In the genomic region with DNA sequence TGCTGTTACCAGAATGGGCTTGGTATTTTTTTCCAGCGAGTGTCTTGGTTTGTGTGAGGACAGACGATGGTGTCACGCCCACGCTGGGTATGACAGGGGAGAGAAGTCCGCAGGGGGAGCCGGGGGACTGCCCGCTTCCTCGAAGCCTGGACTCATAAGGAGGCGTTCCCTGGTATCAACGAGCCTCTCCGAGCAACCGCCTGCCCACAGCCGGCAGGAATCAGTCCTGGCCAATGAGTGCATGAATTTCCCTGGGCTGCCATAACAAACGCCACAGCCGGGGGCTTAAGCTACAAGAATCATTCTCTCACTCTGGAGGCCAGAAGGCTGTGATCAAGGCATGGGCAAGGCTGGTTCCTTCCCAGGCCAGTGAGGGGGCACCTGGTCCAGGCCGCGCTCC, we compare ENCODE assay signal across 25 cellular contexts. TPM values are rescaled to one million over a fixed set of nuclear protein-coding genes. Genes with fewer than 3 reads are reported as not detected.
DNase-seq lines count a peak whose midpoint lies in the region; ATAC-seq and TF ChIP-seq lines count a peak whose summit lies in the region.
"Had no signal": no experiment of that assay in that cellular context is flagged by ENCODE, and none has a peak within 500 bp of the region (broad histone marks: within the 10 kb centered on the region; RNA-seq: fewer than 3 reads in every experiment).

No MANE protein-coding gene starts in this region.

- H3K79me1 ChIP-seq in IMR-90 (ENCODE audit: low read depth in 1 of 2, low read length in 2 of 2) (no peaks in the 10 kb centered on the region), neuronal stem cell (ENCODE audit: low read depth, low read length) (no peaks in the 10 kb centered on the region)

- H3K4me3 ChIP-seq in IMR-90 (ENCODE audit: insufficient read depth, low read depth, low read length) = no peak overlapping the region
- peak overlapping the region; percentile 45; the same call in 1 of the 2 replicates for H3K4me3 ChIP-seq in iPS-20b (ENCODE audit: low read length)
- no peak overlapping the region for H3K4me3 ChIP-seq in neuronal stem cell (ENCODE audit: low read length in 2 of 2)
- H3K4me3 ChIP-seq in gastroesophageal sphincter = no peak overlapping the region
- H3K4me3 ChIP-seq: SK-N-MC had no signal

- peak; percentile 63 for DNase-seq in ELF-1 (ENCODE audit: low read depth, low spot score)
- DNase-seq in IMR-90 = no peak
- DNase-seq in neuronal stem cell (ENCODE audit: low spot score) = no peak
- no peak for DNase-seq in NCI-H524 treated with DMSO at 0.1 percent for 48 hours (lab: John Stamatoyannopoulos, UW)
- DNase-seq: 8988T; AML-193; C1 segment of cervical spinal cord; CD8-positive, alpha-beta T cell; DND-41; KBM-7; NCI-H1092; NCI-H1436; NCI-H187 treated with DMSO at 0.1 percent for 48 hours; NCI-H2107; NCI-H510A treated with DMSO at 0.1 percent for 48 hours; NCI-H774; NK-92 treated with Interleukin-12 subunit alpha and Interleukin-12 subunit beta, amount 100 ng/mL, for 24 hours; SHP77 treated with DMSO at 0.1 percent for 48 hours; SW 1271 had no signal

- ATAC-seq in IMR-90 (ENCODE audit: low read depth) (no peak), gastroesophageal sphincter (no peak), GM18498 (IDR thresholded peaks at IDR 0.05; ENCODE audit: unreplicated experiment) (no peak)
- ATAC-seq: CD8-positive, alpha-beta T cell; HCT116 had no signal

- H2BK15ac ChIP-seq in IMR-90 (ENCODE audit: low read depth, low read length) = no peak overlapping the region
- H2BK15ac ChIP-seq in neuronal stem cell (ENCODE audit: low read length) = no peak overlapping the region

- no peak overlapping the region for H3K23ac ChIP-seq in IMR-90 (ENCODE audit: low read depth, low read length)
- no peak overlapping the region for H3K23ac ChIP-seq in neuronal stem cell (ENCODE audit: low read depth, low read length, poor library complexity)

- H3K9me3 ChIP-seq in IMR-90 (ENCODE audit: control insufficient read depth, insufficient read depth, low read length) (no peaks in the 10 kb centered on the region), iPS-20b (ENCODE audit: insufficient read depth, low read depth, low read length) (no peaks in the 10 kb centered on the region), neuronal stem cell (replicated peaks in 1 of 2; ENCODE audit: control insufficient read depth in 2 of 2, insufficient read depth in 1 of 2, low read depth in 1 of 2, low read length in 2 of 2) (no peaks in the 10 kb centered on the region), gastroesophageal sphincter (no peaks in the 10 kb centered on the region)

- H4K5ac ChIP-seq in IMR-90 (ENCODE audit: low read depth, low read length) = no peak overlapping the region

- H4K20me1 ChIP-seq in IMR-90 (ENCODE audit: insufficient read depth, low read length) = no peaks in the 10 kb centered on the region

- H3K27me3 ChIP-seq in IMR-90 (ENCODE audit: control insufficient read depth, insufficient read depth, low read length) = peaks cover 12% of the 10 kb centered on the region; the same call in 1 of the 2 replicates
- H3K27me3 ChIP-seq in iPS-20b (ENCODE audit: insufficient read depth, low read length) = no peaks in the 10 kb centered on the region
- H3K27me3 ChIP-seq in neuronal stem cell (ENCODE audit: control insufficient read depth in 3 of 3, insufficient read depth in 3 of 3, low read depth in 1 of 3, low read length in 3 of 3) = no peaks in the 10 kb centered on the region
- no peaks in the 10 kb centered on the region for H3K27me3 ChIP-seq in gastroesophageal sphincter

- in situ Hi-C loops in IMR-90 (cut with MboI; ENCODE audit: low sequenced_read_pairs) = loop anchor here (10.0 kb wide), 1 partner anchor 151 kb away; no protein-coding TSS in a partner anchor

- dilution Hi-C loops in IMR-90 (cut with HindIII; ENCODE audit: low sequenced_read_pairs, unreplicated experiment) = no loop called here

- intact Hi-C loops in IMR-90 (cut with micrococcal nuclease) = no loop called here

- H3K9ac ChIP-seq in IMR-90 (ENCODE audit: low read depth, low read length) (no peak overlapping the region), iPS-20b (ENCODE audit: low read depth, low read length) (peak overlapping the region; percentile 47; the same call in 1 of the 2 replicates), neuronal stem cell (ENCODE audit: low read depth, low read length, poor library complexity) (no peak overlapping the region)

- no peak overlapping the region for H2BK5ac ChIP-seq in IMR-90 (ENCODE audit: low read depth, low read length, poor library complexity, severe bottlenecking)
- H2BK5ac ChIP-seq in neuronal stem cell (ENCODE audit: low read length) = no peak overlapping the region

- peaks cover 5% of the 10 kb centered on the region for H3K4me1 ChIP-seq in IMR-90 (ENCODE audit: control insufficient read depth, insufficient read depth, low read length)
- H3K4me1 ChIP-seq in iPS-20b (ENCODE audit: insufficient read depth, low read length) = peaks cover 15% of the 10 kb centered on the region; the same call in 1 of the 2 replicates
- H3K4me1 ChIP-seq in neuronal stem cell (ENCODE audit: control insufficient read depth in 2 of 2, insufficient read depth in 1 of 2, low read depth in 1 of 2, low read length in 2 of 2) = peaks cover 0 to 2% of the 10 kb centered on the region in 2 donors
- H3K4me1 ChIP-seq in gastroesophageal sphincter = peaks cover 0 to 20% (median 5%) of the 10 kb centered on the region in 3 donors

- no peak overlapping the region for H4K91ac ChIP-seq in IMR-90 (ENCODE audit: insufficient read depth, low read depth, low read length)
- no peak overlapping the region for H4K91ac ChIP-seq in neuronal stem cell (ENCODE audit: low read depth, low read length, poor library complexity)

- TF ChIP-seq POLR2A in IMR-90 (IDR thresholded peaks at IDR 0.05; ENCODE audit: low read depth, low read length) (no peak), gastroesophageal sphincter (IDR thresholded peaks at IDR 0.05) (no peak)

- BruUV-seq in IMR-90 (replicated peaks; lab: Mats Ljungman, UMichigan) = no TSS peak

- 61% methylated on average over 8 of the region's 17 CpGs; no CpG with 5 or more reads in 1 of the 2 experiments for WGBS in IMR-90 (ENCODE audit: extremely low coverage in 2 of 2, insufficient read length in 1 of 2), 2 experiments
- WGBS in neuronal stem cell (ENCODE audit: extremely low coverage in 2 of 2, insufficient read length in 2 of 2, insufficient replicate concordance in 1 of 2), 2 donors = no CpG with 5 or more reads among the region's 17 CpGs
- 73 to 90% methylated on average over 2 to 7 of the region's 17 CpGs for WGBS in gastroesophageal sphincter (ENCODE audit: low coverage in 1 of 2), 2 donors

- H3K36me3 ChIP-seq in IMR-90 (ENCODE audit: control insufficient read depth, insufficient read depth, low read length) (no peaks in the 10 kb centered on the region), iPS-20b (ENCODE audit: insufficient read depth, low read depth, low read length) (no peaks in the 10 kb centered on the region), neuronal stem cell (replicated peaks in 1 of 2; ENCODE audit: control insufficient read depth in 2 of 2, insufficient read depth in 2 of 2, low read length in 2 of 2) (no peaks in the 10 kb centered on the region), gastroesophageal sphincter (no peaks in the 10 kb centered on the region)

- TF ChIP-seq RAD21 in IMR-90 (IDR thresholded peaks at IDR 0.05; ENCODE audit: low read length) = no peak

- TF ChIP-seq EP300 in gastroesophageal sphincter (IDR thresholded peaks at IDR 0.05) = no peak

- H3K27ac ChIP-seq in IMR-90 (ENCODE audit: insufficient read depth, low read length) = no peak overlapping the region
- no peak overlapping the region for H3K27ac ChIP-seq in iPS-20b (ENCODE audit: low read length)
- H3K27ac ChIP-seq in neuronal stem cell (replicated peaks; ENCODE audit: low read length) = no peak overlapping the region
- H3K27ac ChIP-seq in gastroesophageal sphincter = no peak overlapping the region
- H3K27ac ChIP-seq: RWPE1, SK-N-MC had no signal

- H3K56ac ChIP-seq in IMR-90 (ENCODE audit: extremely low read depth, insufficient read depth, low read length) = no peak overlapping the region

- H3K18ac ChIP-seq in IMR-90 (ENCODE audit: low read depth, low read length) = no peak overlapping the region
- peak overlapping the region; percentile 44 for H3K18ac ChIP-seq in neuronal stem cell (ENCODE audit: low read length)

- H2BK12ac ChIP-seq in neuronal stem cell (ENCODE audit: low read length) = no peak overlapping the region

- no peak overlapping the region for H2BK120ac ChIP-seq in IMR-90 (ENCODE audit: low read depth, low read length)
- H2BK120ac ChIP-seq in neuronal stem cell (ENCODE audit: low read depth, low read length) = no peak overlapping the region

- H3K4me2 ChIP-seq in IMR-90 (ENCODE audit: low read depth, low read length) (no peak overlapping the region), neuronal stem cell (ENCODE audit: insufficient read depth, low read length, poor library complexity, severe bottlenecking) (no peak overlapping the region)

- CTCF ChIA-PET in IMR-90 (lab: Yijun Ruan, JAX) = interaction anchor here (0.6 kb wide), 1 partner anchor 13 kb away, joined by 4 read pairs; no protein-coding TSS in a partner anchor

- H3K4ac ChIP-seq in IMR-90 (ENCODE audit: low read depth, low read length) = no peak overlapping the region
- H3K4ac ChIP-seq in neuronal stem cell (ENCODE audit: low read length) = no peak overlapping the region

- no peak overlapping the region for H3K14ac ChIP-seq in IMR-90 (replicated peaks; ENCODE audit: low read depth, low read length)
- no peak overlapping the region for H3K14ac ChIP-seq in neuronal stem cell (ENCODE audit: low read length)

- no peak overlapping the region for H2AK9ac ChIP-seq in IMR-90 (replicated peaks; ENCODE audit: low read depth, low read length, poor library complexity)

- peaks cover 5% of the 10 kb centered on the region; the same call in 1 of the 2 replicates for H3K9me1 ChIP-seq in IMR-90 (ENCODE audit: insufficient read depth, low read length)

- H2AFZ ChIP-seq in IMR-90 (replicated peaks; ENCODE audit: low read length, poor library complexity) = peak overlapping the region; percentile 35
- no peak overlapping the region for H2AFZ ChIP-seq in neuronal stem cell (ENCODE audit: low read length)

- H4K8ac ChIP-seq in IMR-90 (ENCODE audit: low read depth in 2 of 2, low read length in 2 of 2) = no peak overlapping the region
- H4K8ac ChIP-seq in neuronal stem cell (ENCODE audit: low read depth, low read length) = no peak overlapping the region

- TF ChIP-seq CTCF in IMR-90 (conservative IDR thresholded peaks at IDR 0.05; ENCODE audit: low read depth, low read length) = no peak
- TF ChIP-seq CTCF in gastroesophageal sphincter (IDR thresholded peaks at IDR 0.05) = no peak

- H2AK5ac ChIP-seq in IMR-90 (ENCODE audit: low read depth, low read length) (no peak overlapping the region), neuronal stem cell (ENCODE audit: low read depth, low read length) (no peak overlapping the region)

- POLR2A ChIA-PET in IMR-90 (lab: Charles Lee; ENCODE audit: unreplicated experiment) = no interaction called here

- no peak overlapping the region for H2BK20ac ChIP-seq in IMR-90 (ENCODE audit: low read depth, low read length)

RNA-seq across cellular contexts. Expression of gene JPH3, which starts 26.1 kb away (rescaled TPM):
- total RNA-seq in IMR-90 (2012; rRNA removed) = under 0.01 TPM in 1 of 2 replicates, not detected in the other
- 0.01 and 0.03 TPM in 2 replicates for polyA plus RNA-seq in IMR-90 (2012; rRNA removed)
- polyA plus RNA-seq in IMR-90 (2012; cell fraction: cytosol; rRNA removed) = 0.05 and 0.06 TPM in 2 replicates
- polyA plus RNA-seq in IMR-90 (2012; cell fraction: nucleus; rRNA removed; ENCODE audit: low replicate concordance) = 0.02 and 0.05 TPM in 2 replicates
- 18.1 TPM for polyA plus RNA-seq in neuronal stem cell (2013, experiment 1 of 2)
- polyA plus RNA-seq in neuronal stem cell (2013, experiment 2 of 2) = 17.6 TPM
- 1 to 10 TPM in 3 of 4 donors, under 1 TPM in 1; 0.72 to 4.4 (median 1.1) TPM for total RNA-seq in gastroesophageal sphincter
- total RNA-seq: CD8-positive, alpha-beta T cell had no signal
